Comparison of ENCODE assay signal across 22 cellular contexts in the genomic region with DNA sequence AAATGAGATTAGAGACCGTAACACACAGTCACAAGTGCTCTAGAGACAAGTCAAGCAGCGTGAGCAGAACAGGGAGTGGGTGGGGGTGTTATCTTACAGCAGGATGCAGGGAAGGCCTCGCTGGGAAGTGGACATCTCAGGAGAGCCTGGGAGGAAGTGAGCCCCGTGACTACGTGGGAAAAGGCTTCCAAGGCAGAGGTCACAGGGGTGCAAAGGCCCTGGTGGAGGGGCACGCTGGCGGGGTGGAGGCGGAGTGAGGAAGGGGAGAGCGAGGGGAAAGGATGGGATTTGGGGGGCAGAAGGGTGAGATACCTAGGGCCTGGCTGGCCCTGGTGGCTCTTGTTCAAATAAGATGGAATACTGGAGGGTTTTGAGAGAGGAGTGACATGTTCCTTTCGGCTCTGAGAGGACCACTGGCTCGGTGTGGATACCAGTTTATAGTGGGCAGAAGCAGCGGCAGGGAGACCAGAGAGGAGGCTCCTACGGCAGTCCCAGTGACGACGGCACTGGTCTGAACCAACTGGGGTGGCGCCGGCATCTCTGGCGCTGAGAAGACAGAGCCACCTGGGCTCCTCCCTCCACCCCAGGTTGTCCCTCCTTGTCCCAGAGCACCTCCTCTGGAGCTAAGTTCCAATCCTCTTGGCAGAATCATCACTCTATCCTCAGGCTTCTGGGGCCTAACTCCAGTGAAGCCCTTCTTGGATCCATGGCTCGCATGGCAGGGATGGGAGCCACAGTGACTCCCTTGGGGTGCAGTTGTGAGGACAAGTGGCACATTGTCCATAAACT.
DNase-seq lines count a peak whose midpoint lies in the region; ATAC-seq and TF ChIP-seq lines count a peak whose summit lies in the region.
"Had no signal": no experiment of that assay in that cellular context is flagged by ENCODE, and none has a peak within 500 bp of the region (broad histone marks: within the 10 kb centered on the region; RNA-seq: fewer than 3 reads in every experiment).

No MANE protein-coding gene starts in this region.

- H3K9ac ChIP-seq in mammary epithelial cell (ENCODE audit: insufficient read depth, low read length), result no peak overlapping the region
- no peak overlapping the region for H3K9ac ChIP-seq in neural progenitor cell
- H3K9ac ChIP-seq: GM23248 had no signal

- ATAC-seq in upper lobe of right lung, result no peak
- ATAC-seq: HCT116 had no signal

- H3K4me2 ChIP-seq in mammary epithelial cell (ENCODE audit: insufficient read depth, low read depth, low read length) (no peak overlapping the region), neural progenitor cell (no peak overlapping the region)

- H3K9me3 ChIP-seq in mammary epithelial cell (replicated peaks; ENCODE audit: insufficient read depth, low read length) (no peaks in the 10 kb centered on the region), neural progenitor cell (ENCODE audit: low read depth) (no peaks in the 10 kb centered on the region), upper lobe of right lung (no peaks in the 10 kb centered on the region)
- no peaks in the 10 kb centered on the region for H3K9me3 ChIP-seq in CD8-positive, alpha-beta memory T cell (ENCODE audit: low read length)
- H3K9me3 ChIP-seq: BE2C, Peyer's patch had no signal

- CTCF ChIA-PET in MCF 10A (lab: Yijun Ruan, JAX) (interaction anchor here (0.8 kb wide), 1 partner anchor 255 kb away, joined by 4 read pairs; no protein-coding TSS in a partner anchor), mammary epithelial cell (lab: Charles Lee; ENCODE audit: low non-redundant PET) (no interaction called here)
- CTCF ChIA-PET in CD8-positive, alpha-beta memory T cell (lab: Charles Lee), result interaction anchor here (1.4 kb wide), 1 partner anchor 16 kb away, joined by 3 read pairs; no protein-coding TSS in a partner anchor

- no peak for TF ChIP-seq CTCF in MCF 10A (IDR thresholded peaks at IDR 0.05; ENCODE audit: unreplicated experiment)
- TF ChIP-seq CTCF in mammary epithelial cell (conservative IDR thresholded peaks at IDR 0.05 in 1 of 2, IDR thresholded peaks at IDR 0.05 in 1 of 2; ENCODE audit: extremely low read depth in 1 of 2, insufficient read depth in 1 of 2, low read depth in 1 of 2, low read length in 2 of 2), result no peak
- no peak for TF ChIP-seq CTCF in neural progenitor cell (IDR thresholded peaks at IDR 0.05)
- no peak for TF ChIP-seq CTCF in upper lobe of right lung (IDR thresholded peaks at IDR 0.05)
- TF ChIP-seq CTCF in osteocyte (IDR thresholded peaks at IDR 0.05), result no peak

- H3F3A ChIP-seq in neural progenitor cell (ENCODE audit: low read depth), result peaks cover 11% of the 10 kb centered on the region

- H3K79me2 ChIP-seq in mammary epithelial cell (ENCODE audit: insufficient read depth, low read length), result no peaks in the 10 kb centered on the region
- no peaks in the 10 kb centered on the region for H3K79me2 ChIP-seq in neural progenitor cell (ENCODE audit: low read depth)

- H3K27ac Mint-ChIP-seq in MCF 10A (ENCODE audit: low read depth, unreplicated experiment) (peak overlapping the region; percentile 62), neural progenitor cell (peak overlapping the region; percentile 46), osteocyte (ENCODE audit: unreplicated experiment) (no peak overlapping the region)
- H3K27ac Mint-ChIP-seq in CD8-positive, alpha-beta memory T cell, result no peak overlapping the region
- H3K27ac Mint-ChIP-seq: IgD-negative memory B cell had no signal

- intact Hi-C loops in MCF 10A (cut with micrococcal nuclease), result no loop called here
- intact Hi-C loops in mammary epithelial cell (cut with micrococcal nuclease), result loop anchor here (2.0 kb wide), 1 partner anchor 43 kb away; no protein-coding TSS in a partner anchor
- intact Hi-C loops in upper lobe of right lung (cut with DNase I), result no loop called here

- H3K36me3 ChIP-seq in mammary epithelial cell (ENCODE audit: insufficient read depth, low read length) (no peaks in the 10 kb centered on the region), neural progenitor cell (no peaks in the 10 kb centered on the region), upper lobe of right lung (no peaks in the 10 kb centered on the region)
- H3K36me3 ChIP-seq in CD8-positive, alpha-beta memory T cell (ENCODE audit: insufficient read depth, low read length), result no peaks in the 10 kb centered on the region
- H3K36me3 ChIP-seq: BE2C, Peyer's patch had no signal

- 94% methylated on average over 18 of the region's 19 CpGs for WGBS in mammary epithelial cell (ENCODE audit: low coverage, missing lambda C conversion rate)

- H3K4me1 Mint-ChIP-seq in MCF 10A (ENCODE audit: insufficient read depth, unreplicated experiment), result peaks cover 9% of the 10 kb centered on the region
- peaks cover 52% of the 10 kb centered on the region for H3K4me1 Mint-ChIP-seq in neural progenitor cell
- H3K4me1 Mint-ChIP-seq in osteocyte (ENCODE audit: unreplicated experiment), result peaks cover 4% of the 10 kb centered on the region
- H3K4me1 Mint-ChIP-seq in CD8-positive, alpha-beta memory T cell, result no peaks in the 10 kb centered on the region
- H3K4me1 Mint-ChIP-seq: CD4-positive, CD25-positive, alpha-beta regulatory T cell had no signal

- no peak overlapping the region for H3K4me3 Mint-ChIP-seq in MCF 10A (ENCODE audit: unreplicated experiment)
- no peak overlapping the region for H3K4me3 Mint-ChIP-seq in neural progenitor cell
- no peak overlapping the region for H3K4me3 Mint-ChIP-seq in osteocyte (ENCODE audit: unreplicated experiment)
- H3K4me3 Mint-ChIP-seq in CD8-positive, alpha-beta memory T cell, result no peak overlapping the region
- H3K4me3 Mint-ChIP-seq: CD4-positive, CD25-positive, alpha-beta regulatory T cell; IgD-negative memory B cell had no signal

- DNase-seq in MCF 10A (ENCODE audit: unreplicated experiment) (no peak), mammary epithelial cell (no peak), epithelial cell of prostate (ENCODE audit: low read depth, low spot score) (no peak), neural progenitor cell (ENCODE audit: low spot score) (no peak), upper lobe of right lung (peak; percentile 54), osteocyte (ENCODE audit: extremely low spot score, unreplicated experiment) (no peak), activated T-cell treated with anti-CD3 and anti-CD28 coated beads for 4 hours (no peak)
- no peak for DNase-seq in CD8-positive, alpha-beta memory T cell
- DNase-seq: BE2C; CD4-positive, CD25-positive, alpha-beta regulatory T cell; GM23248; Kasumi-1; MM.1S; NCI-H1092 treated with DMSO at 0.1 percent for 48 hours; NCI-H1694 treated with DMSO at 0.1 percent for 48 hours; NCI-H510A; NCI-H748 treated with DMSO at 0.1 percent for 48 hours; NK-92 treated with Interleukin-12 subunit alpha and Interleukin-12 subunit beta, amount 100 ng/mL, for 24 hours; Peyer's patch; SHP77 had no signal

- BruUV-seq in MCF 10A (replicated peaks; lab: Mats Ljungman, UMichigan) (no TSS peak), mammary epithelial cell (replicated peaks; lab: Mats Ljungman, UMichigan) (no TSS peak)

- H3K27me3 ChIP-seq in mammary epithelial cell (ENCODE audit: insufficient read depth, low read length) (no peaks in the 10 kb centered on the region), neural progenitor cell (no peaks in the 10 kb centered on the region), upper lobe of right lung (no peaks in the 10 kb centered on the region)
- H3K27me3 ChIP-seq in CD8-positive, alpha-beta memory T cell (ENCODE audit: insufficient read depth, low read length, poor library complexity, severe bottlenecking), result no peaks in the 10 kb centered on the region
- H3K27me3 ChIP-seq: BE2C, Peyer's patch had no signal

- H4K20me1 ChIP-seq in mammary epithelial cell (ENCODE audit: insufficient read depth, low read length), result no peaks in the 10 kb centered on the region
- no peaks in the 10 kb centered on the region for H4K20me1 ChIP-seq in neural progenitor cell (ENCODE audit: low read depth)

- H3K4me3 ChIP-seq in mammary epithelial cell (replicated peaks in 1 of 3; ENCODE audit: insufficient read depth in 1 of 3, low read depth in 2 of 3, low read length in 3 of 3) (no peak overlapping the region), neural progenitor cell (no peak overlapping the region), upper lobe of right lung (no peak overlapping the region)
- no peak overlapping the region for H3K4me3 ChIP-seq in CD8-positive, alpha-beta memory T cell (ENCODE audit: low read length)
- H3K4me3 ChIP-seq: GM23248, Peyer's patch had no signal

- POLR2A ChIA-PET in MCF 10A (lab: Yijun Ruan, JAX), result interaction anchor here (0.8 to 1.1 kb wide), 5 partner anchors 12 to 79 kb away, joined by 3 to 9 read pairs (median 4); no protein-coding TSS in a partner anchor
- POLR2A ChIA-PET in CD8-positive, alpha-beta memory T cell (lab: Charles Lee), result no interaction called here

- in situ Hi-C loops in mammary epithelial cell (cut with MboI; ENCODE audit: low sequenced_read_pairs in 2 of 2), result no loop called here

- no peaks in the 10 kb centered on the region for H3K9me3 Mint-ChIP-seq in MCF 10A (ENCODE audit: unreplicated experiment)
- H3K9me3 Mint-ChIP-seq in neural progenitor cell, result no peaks in the 10 kb centered on the region
- H3K9me3 Mint-ChIP-seq in osteocyte (ENCODE audit: unreplicated experiment), result no peaks in the 10 kb centered on the region
- H3K9me3 Mint-ChIP-seq in CD8-positive, alpha-beta memory T cell, result no peaks in the 10 kb centered on the region
- H3K9me3 Mint-ChIP-seq: CD4-positive, CD25-positive, alpha-beta regulatory T cell had no signal

- dilution Hi-C loops in mammary epithelial cell (cut with HindIII; ENCODE audit: low sequenced_read_pairs), result loop anchor here (5.0 kb wide), 1 partner anchor 48 kb away; no protein-coding TSS in a partner anchor

- H3K4me1 ChIP-seq in mammary epithelial cell (ENCODE audit: insufficient read depth, low read length), result peaks cover 13% of the 10 kb centered on the region
- H3K4me1 ChIP-seq in neural progenitor cell, result peaks cover 30% of the 10 kb centered on the region
- H3K4me1 ChIP-seq in upper lobe of right lung, result no peaks in the 10 kb centered on the region
- H3K4me1 ChIP-seq in CD8-positive, alpha-beta memory T cell (ENCODE audit: insufficient read depth, low read length), result no peaks in the 10 kb centered on the region
- H3K4me1 ChIP-seq: Peyer's patch had no signal

- H2AFZ ChIP-seq in mammary epithelial cell (ENCODE audit: low read depth, low read length), result no peak overlapping the region
- no peak overlapping the region for H2AFZ ChIP-seq in neural progenitor cell (replicated peaks)
- H2AFZ ChIP-seq: GM23248 had no signal

- no peaks in the 10 kb centered on the region for H3K36me3 Mint-ChIP-seq in MCF 10A (ENCODE audit: insufficient read depth, unreplicated experiment)
- H3K36me3 Mint-ChIP-seq in neural progenitor cell, result no peaks in the 10 kb centered on the region
- no peaks in the 10 kb centered on the region for H3K36me3 Mint-ChIP-seq in osteocyte (ENCODE audit: unreplicated experiment)
- peaks cover 3 to 12% (median 5%) of the 10 kb centered on the region in 3 donors for H3K36me3 Mint-ChIP-seq in CD8-positive, alpha-beta memory T cell
- H3K36me3 Mint-ChIP-seq: IgD-negative memory B cell had no signal

- no peak overlapping the region for H3K27ac ChIP-seq in mammary epithelial cell (ENCODE audit: insufficient read depth, low read depth, low read length)
- H3K27ac ChIP-seq in epithelial cell of prostate, result peak overlapping the region; percentile 56
- no peak overlapping the region for H3K27ac ChIP-seq in neural progenitor cell
- no peak overlapping the region for H3K27ac ChIP-seq in upper lobe of right lung
- no peak overlapping the region for H3K27ac ChIP-seq in CD8-positive, alpha-beta memory T cell (ENCODE audit: low read depth, low read length)
- H3K27ac ChIP-seq: GM23248, Peyer's patch had no signal

- H3K27me3 Mint-ChIP-seq in MCF 10A (ENCODE audit: insufficient read depth, unreplicated experiment), result no peaks in the 10 kb centered on the region
- H3K27me3 Mint-ChIP-seq in neural progenitor cell (ENCODE audit: insufficient read depth, low read depth), result peaks cover 14% of the 10 kb centered on the region
- H3K27me3 Mint-ChIP-seq in osteocyte (ENCODE audit: unreplicated experiment), result peaks cover 5% of the 10 kb centered on the region
- H3K27me3 Mint-ChIP-seq in CD8-positive, alpha-beta memory T cell, result no peaks in the 10 kb centered on the region
- H3K27me3 Mint-ChIP-seq: CD4-positive, CD25-positive, alpha-beta regulatory T cell had no signal

Comparison
In these comparisons a context has a peak if more than half of its experiments do, and no peak if none do; other contexts are left out.
1. H3K27ac Mint-ChIP-seq: peak in MCF 10A (single experiment) and neural progenitor cell (single experiment); none in osteocyte (single experiment) and CD8-positive, alpha-beta memory T cell (0 of 8).